In the genomic region with DNA sequence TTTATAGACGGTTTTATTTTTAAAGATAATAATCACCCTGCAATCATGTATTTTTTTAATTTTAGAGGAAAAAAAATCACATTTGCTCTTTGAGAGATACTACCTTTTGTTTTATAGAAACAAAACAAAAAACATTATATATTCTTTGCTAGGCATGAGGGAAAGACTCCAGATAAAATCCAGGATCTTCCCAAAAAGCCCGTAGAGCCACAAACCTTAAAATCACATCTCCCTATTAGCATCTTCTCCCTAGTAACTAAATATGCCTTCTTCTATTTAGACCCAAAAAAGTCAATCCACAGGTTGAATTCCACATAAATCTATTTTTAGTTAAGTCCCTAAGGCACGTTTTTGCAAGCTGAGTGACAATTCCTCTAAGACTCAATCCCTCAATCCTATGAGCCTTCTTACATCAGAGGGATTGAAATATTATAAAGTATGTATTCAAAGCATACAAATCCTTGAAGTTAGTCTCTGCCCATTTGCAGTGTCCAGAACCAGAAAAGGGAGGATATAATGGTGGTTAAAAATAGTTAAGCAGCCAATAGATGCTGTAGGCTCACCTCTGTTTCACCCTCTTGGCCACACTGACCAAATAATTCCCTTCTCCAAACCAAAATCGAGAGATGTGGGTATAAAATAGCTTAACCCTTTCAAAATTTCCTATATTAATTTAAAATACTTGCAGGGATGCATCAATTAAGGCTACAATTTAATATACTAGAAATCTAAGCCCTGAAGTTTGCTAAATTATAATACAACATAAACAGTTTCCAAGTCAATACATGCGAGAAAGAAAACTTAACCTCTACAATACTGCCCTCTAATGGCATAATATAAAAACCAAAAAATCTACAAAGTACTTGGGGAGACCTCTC, we compare ENCODE assay signal across 7 cellular contexts.
DNase-seq lines count a peak whose midpoint lies in the region; ATAC-seq and TF ChIP-seq lines count a peak whose summit lies in the region.

No MANE protein-coding gene starts in this region.

- WGBS in esophagus squamous epithelium, 2 donors, result 1 to 2% methylated on average over 5 of the region's 5 CpGs

- H3K79me2 ChIP-seq in neural progenitor cell (ENCODE audit: low read depth), result peaks cover 81% of the 10 kb centered on the region

- no peaks in the 10 kb centered on the region for H3K27me3 ChIP-seq in esophagus squamous epithelium
- no peaks in the 10 kb centered on the region for H3K27me3 ChIP-seq in neural progenitor cell

- peak overlapping the region in 3 of 4 donors; percentile 89 to 97 (median 94) for H3K27ac ChIP-seq in esophagus squamous epithelium
- peak overlapping the region; percentile 66 for H3K27ac ChIP-seq in neural progenitor cell

- H3K4me1 ChIP-seq in esophagus squamous epithelium (peaks cover 6 to 50% (median 7%) of the 10 kb centered on the region in 3 donors), neural progenitor cell (peaks cover 27% of the 10 kb centered on the region)

- H3K36me3 Mint-ChIP-seq in neural progenitor cell, result peaks cover 31% of the 10 kb centered on the region

- peaks cover 49% of the 10 kb centered on the region for H3F3A ChIP-seq in neural progenitor cell (ENCODE audit: low read depth)

- no peak overlapping the region for H2AFZ ChIP-seq in neural progenitor cell (replicated peaks)

- H3K9ac ChIP-seq in neural progenitor cell, result no peak overlapping the region

- no peaks in the 10 kb centered on the region for H3K9me3 Mint-ChIP-seq in neural progenitor cell

- TF ChIP-seq CTCF in LNCAP (IDR thresholded peaks at IDR 0.05) (peak; percentile 45; the same call in 1 of the 2 replicates), esophagus squamous epithelium (IDR thresholded peaks at IDR 0.05) (peak; percentile 22 to 67 (median 50)), neural progenitor cell (IDR thresholded peaks at IDR 0.05) (peak; percentile 75)

- H3K27ac Mint-ChIP-seq in neural progenitor cell, result peak overlapping the region; percentile 31

- H3K27me3 Mint-ChIP-seq in neural progenitor cell (ENCODE audit: insufficient read depth, low read depth), result peaks cover 2% of the 10 kb centered on the region

- peak overlapping the region; percentile 87 for H3K4me2 ChIP-seq in neural progenitor cell

- TF ChIP-seq POLR2A in esophagus squamous epithelium (IDR thresholded peaks at IDR 0.05), result no peak

- ATAC-seq in GM21576 (IDR thresholded peaks at IDR 0.05; ENCODE audit: unreplicated experiment), result no peak

- peak overlapping the region in 3 of 4 donors; percentile 69 to 75 (median 71) for H3K4me3 ChIP-seq in esophagus squamous epithelium
- H3K4me3 ChIP-seq in neural progenitor cell, result peak overlapping the region; percentile 84

- H4K20me1 ChIP-seq in neural progenitor cell (ENCODE audit: low read depth), result peaks cover 49% of the 10 kb centered on the region

- DNase-seq in EL, result peak; percentile 56
- DNase-seq in SW 1271 (lab: John Stamatoyannopoulos, UW), result peak; percentile 6 to 81
- DNase-seq in esophagus squamous epithelium (lab: John Stamatoyannopoulos, UW), result no peak
- DNase-seq in neural progenitor cell (ENCODE audit: low spot score), result peak; percentile 47
- DNase-seq in iPS-NIHi11 (ENCODE audit: low spot score), result no peak

- peaks cover 0 to 22% (median 5%) of the 10 kb centered on the region in 3 donors for H3K36me3 ChIP-seq in esophagus squamous epithelium
- peaks cover 14% of the 10 kb centered on the region for H3K36me3 ChIP-seq in neural progenitor cell

- peak overlapping the region; percentile 98 for H3K4me3 Mint-ChIP-seq in neural progenitor cell

- H3K4me1 Mint-ChIP-seq in neural progenitor cell, result peaks cover 51% of the 10 kb centered on the region

- intact Hi-C loops in esophagus squamous epithelium (cut with DNase I), result loop anchor here (5.0 kb wide), 1 partner anchor 245 kb away; no protein-coding TSS in a partner anchor

- H3K9me3 ChIP-seq in esophagus squamous epithelium (no peaks in the 10 kb centered on the region), neural progenitor cell (ENCODE audit: low read depth) (no peaks in the 10 kb centered on the region)

Comparison
In these comparisons a context has a peak if more than half of its experiments do, and no peak if none do; other contexts are left out.
1. DNase-seq: peak in EL (single experiment), SW 1271 (2 of 2) and neural progenitor cell (single experiment); none in esophagus squamous epithelium (single experiment) and iPS-NIHi11 (single experiment).
2. Peak in every context shown above with its lines, with median percentiles within 50 percentile points of each other: CTCF ChIP-seq.